ENCODE assay signal across 8 cellular contexts in the genomic region with DNA sequence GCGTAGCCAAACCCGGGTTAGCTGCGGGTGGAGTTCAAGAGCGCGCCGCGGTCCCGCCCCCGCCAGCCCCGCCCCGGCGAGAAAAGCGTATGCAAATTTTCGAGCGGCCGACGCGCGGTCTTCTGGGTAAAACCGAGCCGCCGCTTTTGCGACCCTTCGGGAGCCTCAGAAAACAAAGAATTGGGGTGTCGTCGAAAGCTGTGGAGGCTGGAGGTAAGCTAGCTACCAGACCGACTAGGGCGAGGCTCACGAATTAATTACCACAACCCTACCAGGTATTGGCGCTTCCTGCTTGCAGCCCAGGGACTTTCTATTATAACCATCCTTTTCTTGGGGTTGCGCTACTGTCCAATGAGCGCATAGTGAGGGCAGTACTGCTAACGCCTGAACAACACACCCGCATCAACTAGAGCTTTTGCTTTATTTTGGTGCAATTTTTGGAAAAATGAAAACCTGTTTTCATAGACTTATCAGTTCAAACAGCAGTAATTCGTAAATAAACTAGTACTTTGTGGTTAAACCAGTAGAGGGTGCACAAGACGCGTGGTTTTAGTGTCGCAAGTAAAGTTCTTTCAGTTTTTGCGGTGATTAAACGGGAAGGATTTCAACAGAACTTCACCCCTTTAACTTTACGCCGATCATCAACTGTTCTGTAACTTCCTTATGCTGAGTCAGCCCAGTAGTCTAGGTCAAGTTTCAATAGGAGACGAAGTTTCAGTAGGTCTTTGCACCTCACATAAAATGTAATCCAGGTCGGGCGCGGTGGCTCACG. TPM values are rescaled to one million over a fixed set of nuclear protein-coding genes. Genes with fewer than 3 reads are reported as not detected.
DNase-seq lines count a peak whose midpoint lies in the region; ATAC-seq and TF ChIP-seq lines count a peak whose summit lies in the region.

TSS of gene RNU4ATAC (plus strand) at position 318 of the 772 bp plus-strand sequence.

- no peaks in the 10 kb centered on the region for H3K27me3 Mint-ChIP-seq in activated B cell treated with CpG ODN at 0.5 μM for 24 hours

- H3K4me1 Mint-ChIP-seq in activated B cell treated with CpG ODN at 0.5 μM for 24 hours: peaks cover 32% of the 10 kb centered on the region

- peaks cover 18% of the 10 kb centered on the region for H3K36me3 Mint-ChIP-seq in activated B cell treated with CpG ODN at 0.5 μM for 24 hours (ENCODE audit: low read depth)

- no peak for TF ChIP-seq CTCF in activated B cell treated with CpG ODN at 0.5 μM for 24 hours (IDR thresholded peaks at IDR 0.05)

- H3K27ac Mint-ChIP-seq in activated B cell treated with CpG ODN at 0.5 μM for 24 hours: peak within 1 kb of the TSS; percentile 99

- intact Hi-C loops in activated B cell treated with CpG ODN at 0.5 μM for 24 hours (cut with micrococcal nuclease): loop anchor here (1.0 to 5.0 kb wide), 8 partner anchors 28 to 447 kb away; partner anchors contain the start of genes CLASP1, NIFK and TSN

- ATAC-seq in GM18873 (IDR thresholded peaks at IDR 0.05; ENCODE audit: low FRiP score, unreplicated experiment) (peak; percentile 76), HG03139 (IDR thresholded peaks at IDR 0.05; ENCODE audit: unreplicated experiment) (peak; percentile 69), activated B cell treated with CpG ODN at 0.5 μM for 24 hours (ENCODE audit: low read depth) (peak; percentile 84)

- peak within 1 kb of the TSS; percentile 93 for H3K4me3 Mint-ChIP-seq in activated B cell treated with CpG ODN at 0.5 μM for 24 hours

- POLR2A ChIA-PET in activated B cell treated with CpG ODN at 0.5 μM for 24 hours (lab: Charles Lee): interaction anchor here (0.5 to 5.2 kb wide), 40 partner anchors 9 to 1771 kb away, joined by 3 to 268 read pairs (median 5); partner anchors contain the start of genes CLASP1, NIFK, PTPN4 and TSN

- no peaks in the 10 kb centered on the region for H3K9me3 Mint-ChIP-seq in activated B cell treated with CpG ODN at 0.5 μM for 24 hours

- CTCF ChIA-PET in activated B cell treated with CpG ODN at 0.5 μM for 24 hours (lab: Charles Lee): interaction anchor here (0.7 to 1.7 kb wide), 10 partner anchors 118 to 224 kb away, joined by 3 to 7 read pairs (median 3); partner anchors contain the start of genes CLASP1 and TSN

- DNase-seq in AG08396 (ENCODE audit: low spot score): peak; percentile 88
- DNase-seq in NCI-H2227 treated with DMSO at 0.1 percent for 48 hours (lab: John Stamatoyannopoulos, UW): peak; percentile 97
- peak; percentile 74 for DNase-seq in activated B cell treated with CpG ODN at 0.5 μM for 24 hours
- peak; percentile 92 for DNase-seq in central memory CD4-positive, alpha-beta T cell
- DNase-seq in islet precursor cell: peak; percentile 90
- peak; percentile 75 to 82 (median 79) for DNase-seq in stimulated activated CD4-positive, alpha-beta T cell treated with anti-CD3 and anti-CD28 coated beads, Interleukin-12 subunit alpha, Interleukin-12 subunit beta, amount 100 ng/mL, for 48 hours (ENCODE audit: low read depth in 2 of 3, low spot score in 1 of 3)

RNA-seq across cellular contexts. Expression of gene RNU4ATAC, which starts in this region (rescaled TPM):
- total RNA-seq in activated B cell treated with CpG ODN at 0.5 μM for 24 hours: not detected in 2 replicates

Comparison
In these comparisons a context has a peak if more than half of its experiments do, and no peak if none do; other contexts are left out.
1. Peak in every context shown above with its lines: DNase-seq and ATAC-seq.
2. Peak in DNase-seq and ATAC-seq in activated B cell treated with CpG ODN at 0.5 μM for 24 hours; RNA of the gene not detected or under 1 TPM.